In the genomic region with DNA sequence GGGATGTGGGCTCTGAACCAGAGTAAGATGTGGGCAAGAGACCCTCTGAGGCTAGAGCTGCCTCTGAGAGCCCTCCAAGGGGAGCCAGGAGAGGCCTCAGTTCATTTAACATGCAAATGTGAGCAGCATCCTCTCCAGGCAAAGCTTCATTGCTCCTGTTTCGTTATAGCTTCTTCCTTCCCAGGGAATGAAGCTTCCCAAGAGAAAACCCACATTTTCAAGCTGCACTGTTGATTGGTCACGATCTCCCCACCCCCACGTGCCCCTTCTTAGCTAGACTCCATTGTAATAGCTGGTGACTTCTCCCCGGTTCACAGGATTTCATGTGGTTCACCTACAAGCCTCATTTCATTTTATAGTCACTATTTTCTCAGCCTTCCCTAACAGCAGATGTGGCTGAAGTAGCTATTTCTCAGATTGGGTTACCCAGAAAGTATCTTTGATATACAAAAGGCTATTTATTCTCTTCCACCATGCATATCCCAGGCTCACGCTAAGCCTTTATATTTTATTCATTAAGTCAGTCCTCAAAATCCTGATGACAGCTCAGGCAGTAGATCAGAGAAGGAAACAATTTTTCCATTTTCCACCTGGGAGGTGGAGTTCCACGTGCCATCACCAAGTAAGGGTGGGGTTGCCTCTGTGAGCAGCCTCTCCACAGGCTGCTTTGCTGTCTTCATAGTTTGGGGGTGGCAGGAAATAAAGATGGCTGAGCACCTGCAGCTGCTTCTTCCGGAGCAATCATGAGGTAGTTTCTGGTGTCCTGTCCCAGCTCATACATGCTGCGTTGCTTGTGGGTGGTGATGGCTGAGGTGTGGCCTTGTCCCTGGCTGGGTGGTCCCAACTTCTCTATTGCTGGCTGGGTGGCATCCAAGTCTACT, we compare ENCODE assay signal across 9 cellular contexts.
DNase-seq lines count a peak whose midpoint lies in the region; ATAC-seq, FAIRE-seq and TF ChIP-seq lines count a peak whose summit lies in the region.
"Had no signal": no experiment of that assay in that cellular context is flagged by ENCODE, and none has a peak within 500 bp of the region (broad histone marks: within the 10 kb centered on the region; RNA-seq: fewer than 3 reads in every experiment).

No MANE protein-coding gene starts in this region.

- H3K36me3 Mint-ChIP-seq in Calu3 (ENCODE audit: insufficient read depth, unreplicated experiment): peaks cover 6% of the 10 kb centered on the region
- H3K36me3 Mint-ChIP-seq in progenitor cell of endocrine pancreas (ENCODE audit: insufficient read depth): no peaks in the 10 kb centered on the region
- H3K36me3 Mint-ChIP-seq: activated CD8-positive, alpha-beta memory T cell treated with anti-CD3 and anti-CD28 coated beads, Interleukin-2, amount 10 ng/mL, durations not matched to agents 7 days and 5 days had no signal

- no peak for TF ChIP-seq POLR2A in esophagus squamous epithelium (IDR thresholded peaks at IDR 0.05)

- H3K27me3 Mint-ChIP-seq in Calu3 (ENCODE audit: unreplicated experiment): no peaks in the 10 kb centered on the region
- no peaks in the 10 kb centered on the region for H3K27me3 Mint-ChIP-seq in progenitor cell of endocrine pancreas
- H3K27me3 Mint-ChIP-seq: activated CD8-positive, alpha-beta memory T cell treated with anti-CD3 and anti-CD28 coated beads, Interleukin-2, amount 10 ng/mL, durations not matched to agents 7 days and 5 days had no signal

- peak overlapping the region; percentile 35 to 74 (median 56) for H3K27ac ChIP-seq in esophagus squamous epithelium

- BruUV-seq in Calu3 (replicated peaks; lab: Mats Ljungman, UMichigan): no TSS peak

- DNase-seq in Calu3: no peak
- peak; percentile 99 for DNase-seq in NCI-H2107 treated with DMSO at 0.1 percent for 48 hours (lab: John Stamatoyannopoulos, UW; ENCODE audit: unreplicated experiment)
- no peak for DNase-seq in esophagus squamous epithelium (lab: John Stamatoyannopoulos, UW)
- no peak for DNase-seq in progenitor cell of endocrine pancreas (ENCODE audit: low spot score, unreplicated experiment)
- DNase-seq in NCI-H1930 (lab: John Stamatoyannopoulos, UW): no peak
- DNase-seq in Right ventricle myocardium superior: no peak
- DNase-seq in activated CD4-positive, alpha-beta T cell treated with anti-CD3 and anti-CD28 coated beads, Interleukin-2, amount 50 U/mL, for 1 hour: no peak
- DNase-seq in HTR-8/SVneo (ENCODE audit: insufficient read length, low spot score): no peak
- DNase-seq: activated CD8-positive, alpha-beta memory T cell treated with anti-CD3 and anti-CD28 coated beads, Interleukin-2, amount 10 ng/mL, durations not matched to agents 7 days and 5 days had no signal

- 52 to 66% methylated on average over 7 to 8 of the region's 8 CpGs for WGBS in esophagus squamous epithelium, 2 donors

- H3K4me1 Mint-ChIP-seq in Calu3 (ENCODE audit: low read depth, unreplicated experiment) (peaks cover 28% of the 10 kb centered on the region), progenitor cell of endocrine pancreas (ENCODE audit: low read depth) (peaks cover 43% of the 10 kb centered on the region)

- intact Hi-C loops in Calu3 (cut with micrococcal nuclease; ENCODE audit: unreplicated experiment) (no loop called here), esophagus squamous epithelium (cut with DNase I) (no loop called here), Right ventricle myocardium superior (cut with DNase I) (no loop called here)

- ATAC-seq in Right ventricle myocardium superior (ENCODE audit: poor library complexity): no peak
- ATAC-seq: activated CD8-positive, alpha-beta memory T cell treated with anti-CD3 and anti-CD28 coated beads, Interleukin-2, amount 10 ng/mL, durations not matched to agents 7 days and 5 days had no signal

- H3K4me3 ChIP-seq in esophagus squamous epithelium: no peak overlapping the region

- H3K4me3 Mint-ChIP-seq in Calu3 (ENCODE audit: low read depth, unreplicated experiment) (no peak overlapping the region), progenitor cell of endocrine pancreas (ENCODE audit: low read depth) (no peak overlapping the region)
- H3K4me3 Mint-ChIP-seq: activated CD8-positive, alpha-beta memory T cell treated with anti-CD3 and anti-CD28 coated beads, Interleukin-2, amount 10 ng/mL, durations not matched to agents 7 days and 5 days had no signal

- H3K36me3 ChIP-seq in esophagus squamous epithelium: no peaks in the 10 kb centered on the region

- peaks cover 3 to 35% (median 8%) of the 10 kb centered on the region in 3 donors for H3K4me1 ChIP-seq in esophagus squamous epithelium

- CTCF ChIA-PET in Calu3 (lab: Charles Lee): no interaction called here

- no peaks in the 10 kb centered on the region for H3K9me3 ChIP-seq in esophagus squamous epithelium

- no peak for TF ChIP-seq CTCF in Calu3 (IDR thresholded peaks at IDR 0.05; ENCODE audit: unreplicated experiment)
- no peak for TF ChIP-seq CTCF in esophagus squamous epithelium (IDR thresholded peaks at IDR 0.05)
- TF ChIP-seq CTCF in progenitor cell of endocrine pancreas (IDR thresholded peaks at IDR 0.05; ENCODE audit: unreplicated experiment): no peak

- peaks cover 0 to 12% (median 0%) of the 10 kb centered on the region in 4 donors for H3K27me3 ChIP-seq in esophagus squamous epithelium

- H3K9me3 Mint-ChIP-seq in Calu3 (ENCODE audit: low read depth, unreplicated experiment) (no peaks in the 10 kb centered on the region), progenitor cell of endocrine pancreas (ENCODE audit: low read depth) (no peaks in the 10 kb centered on the region)

- no peak for FAIRE-seq in HTR-8/SVneo (lab: Jason Lieb, UNC)

- peak overlapping the region; percentile 82 for H3K27ac Mint-ChIP-seq in Calu3 (ENCODE audit: unreplicated experiment)
- H3K27ac Mint-ChIP-seq in progenitor cell of endocrine pancreas: peak overlapping the region; percentile 94
- H3K27ac Mint-ChIP-seq: activated CD8-positive, alpha-beta memory T cell treated with anti-CD3 and anti-CD28 coated beads, Interleukin-2, amount 10 ng/mL, durations not matched to agents 7 days and 5 days had no signal
